Comparison of ENCODE assay signal across 9 cellular contexts in genomic region chr3:177443469-177443868, GRCh38.
DNase-seq lines count a peak whose midpoint lies in the region; ATAC-seq and TF ChIP-seq lines count a peak whose summit lies in the region.
"Had no signal": no experiment of that assay in that cellular context is flagged by ENCODE, and none has a peak within 500 bp of the region (broad histone marks: within the 10 kb centered on the region; RNA-seq: fewer than 3 reads in every experiment).

No MANE protein-coding gene starts in this region.

- TF ChIP-seq CTCF in esophagus squamous epithelium (IDR thresholded peaks at IDR 0.05) (no peak), parathyroid adenoma (IDR thresholded peaks at IDR 0.05) (no peak), GM20000 (IDR thresholded peaks at IDR 0.05; ENCODE audit: extremely low read depth, missing control alignments) (no peak)

- ATAC-seq in HG03469 (IDR thresholded peaks at IDR 0.05; ENCODE audit: unreplicated experiment) (no peak), GM19328 (IDR thresholded peaks at IDR 0.05; ENCODE audit: unreplicated experiment) (no peak)

- TF ChIP-seq POLR2A in esophagus squamous epithelium (IDR thresholded peaks at IDR 0.05): no peak

- no peaks in the 10 kb centered on the region for H3K79me2 ChIP-seq in parathyroid adenoma

- WGBS in esophagus squamous epithelium, 2 donors: 28 to 29% methylated on average over 3 of the region's 3 CpGs

- no peak overlapping the region for H3K9ac ChIP-seq in parathyroid adenoma

- peak overlapping the region; percentile 68 for H2AFZ ChIP-seq in parathyroid adenoma

- H3K4me3 ChIP-seq in SJSA1 (no peak overlapping the region), esophagus squamous epithelium (peak overlapping the region in 3 of 4 donors; percentile 5 to 55 (median 7)), parathyroid adenoma (ENCODE audit: low read depth, low read length) (no peak overlapping the region)

- H3K27ac ChIP-seq in SJSA1: no peak overlapping the region
- H3K27ac ChIP-seq in esophagus squamous epithelium: peak overlapping the region; percentile 58 to 87 (median 77)
- H3K27ac ChIP-seq in parathyroid adenoma: peak overlapping the region; percentile 24

- H3K9me3 ChIP-seq in SJSA1 (replicated peaks) (no peaks in the 10 kb centered on the region), esophagus squamous epithelium (no peaks in the 10 kb centered on the region), parathyroid adenoma (ENCODE audit: control insufficient read depth, low read length) (no peaks in the 10 kb centered on the region)

- intact Hi-C loops in esophagus squamous epithelium (cut with DNase I): no loop called here

- no peaks in the 10 kb centered on the region for H3K36me3 ChIP-seq in SJSA1
- H3K36me3 ChIP-seq in esophagus squamous epithelium: no peaks in the 10 kb centered on the region
- no peaks in the 10 kb centered on the region for H3K36me3 ChIP-seq in parathyroid adenoma (ENCODE audit: control insufficient read depth, insufficient read depth, low read length)

- DNase-seq in H4 (ENCODE audit: low spot score): peak; percentile 77
- DNase-seq in SJSA1 (ENCODE audit: low read depth in 1 of 2, low spot score in 2 of 2): peak; percentile 44 to 51
- no peak for DNase-seq in esophagus squamous epithelium (lab: John Stamatoyannopoulos, UW)
- DNase-seq in GM20000 (ENCODE audit: low spot score): no peak
- no peak for DNase-seq in NCI-H1694 treated with DMSO at 0.1 percent for 48 hours (lab: John Stamatoyannopoulos, UW)
- DNase-seq: DMS 273 treated with DMSO at 0.1 percent for 48 hours had no signal

- H3K27me3 ChIP-seq in SJSA1 (replicated peaks) (no peaks in the 10 kb centered on the region), esophagus squamous epithelium (no peaks in the 10 kb centered on the region), parathyroid adenoma (ENCODE audit: control insufficient read depth, insufficient read depth, low read length) (no peaks in the 10 kb centered on the region)

- peaks cover 34% of the 10 kb centered on the region for H3K4me1 ChIP-seq in SJSA1 (replicated peaks)
- peaks cover 7 to 64% (median 11%) of the 10 kb centered on the region in 3 donors for H3K4me1 ChIP-seq in esophagus squamous epithelium
- peaks cover 3% of the 10 kb centered on the region for H3K4me1 ChIP-seq in parathyroid adenoma

- H3K4me2 ChIP-seq in parathyroid adenoma (ENCODE audit: low read length): peak overlapping the region; percentile 11

Comparison
In these comparisons a context has a peak if more than half of its experiments do, and no peak if none do; other contexts are left out.
1. DNase-seq: peak in H4 (single experiment) and SJSA1 (2 of 2); none in esophagus squamous epithelium (single experiment), GM20000 (single experiment) and NCI-H1694 treated with DMSO at 0.1 percent for 48 hours (single experiment).
2. H3K4me3 ChIP-seq: peak in esophagus squamous epithelium (3 of 4); none in SJSA1 (single experiment) and parathyroid adenoma (single experiment).